ENCODE assay signal across 16 cellular contexts in genomic region chr11:66259225-66259624, GRCh38. TPM values are rescaled to one million over a fixed set of nuclear protein-coding genes. Genes with fewer than 3 reads are reported as not detected.
DNase-seq lines count a peak whose midpoint lies in the region; ATAC-seq lines count a peak whose summit lies in the region.
"Had no signal": no experiment of that assay in that cellular context is flagged by ENCODE, and none has a peak within 500 bp of the region (broad histone marks: within the 10 kb centered on the region; RNA-seq: fewer than 3 reads in every experiment).

No MANE protein-coding gene starts in this region.

- peaks cover 20 to 30% (median 24%) of the 10 kb centered on the region in 3 donors for H3K4me1 Mint-ChIP-seq in CD8-positive, alpha-beta memory T cell
- H3K4me1 Mint-ChIP-seq in IgD-negative memory B cell: peaks cover 12 to 18% (median 13%) of the 10 kb centered on the region in 3 donors
- H3K4me1 Mint-ChIP-seq in activated naive CD8-positive, alpha-beta T cell treated with anti-CD3 and anti-CD28 coated beads, Interleukin-2, amount 50 U/mL, for 24 hours: peaks cover 31% of the 10 kb centered on the region
- H3K4me1 Mint-ChIP-seq in naive thymus-derived CD8-positive, alpha-beta T cell: peaks cover 17 to 38% (median 32%) of the 10 kb centered on the region in 4 donors

- H3K27ac ChIP-seq in CD8-positive, alpha-beta memory T cell (ENCODE audit: low read depth, low read length): no peak overlapping the region
- H3K27ac ChIP-seq: SJSA1 had no signal

- no peaks in the 10 kb centered on the region for H3K9me3 Mint-ChIP-seq in CD8-positive, alpha-beta memory T cell
- no peaks in the 10 kb centered on the region for H3K9me3 Mint-ChIP-seq in IgD-negative memory B cell
- no peaks in the 10 kb centered on the region for H3K9me3 Mint-ChIP-seq in activated naive CD8-positive, alpha-beta T cell treated with anti-CD3 and anti-CD28 coated beads, Interleukin-2, amount 50 U/mL, for 24 hours
- H3K9me3 Mint-ChIP-seq in naive thymus-derived CD8-positive, alpha-beta T cell: no peaks in the 10 kb centered on the region

- H3K27ac Mint-ChIP-seq in CD8-positive, alpha-beta memory T cell: peak overlapping the region in 7 of 8 donors; percentile 22 to 99 (median 80)
- H3K27ac Mint-ChIP-seq in IgD-negative memory B cell: peak overlapping the region in 2 of 3 donors; percentile 89 to 95
- H3K27ac Mint-ChIP-seq in activated naive CD8-positive, alpha-beta T cell treated with anti-CD3 and anti-CD28 coated beads, Interleukin-2, amount 50 U/mL, for 24 hours: peak overlapping the region; percentile 98
- peak overlapping the region; percentile 19 to 100 (median 83) for H3K27ac Mint-ChIP-seq in naive thymus-derived CD8-positive, alpha-beta T cell

- no peak for DNase-seq in CD8-positive, alpha-beta memory T cell
- DNase-seq in activated naive CD8-positive, alpha-beta T cell treated with anti-CD3 and anti-CD28 coated beads, Interleukin-2, amount 50 U/mL, for 24 hours: no peak
- no peak for DNase-seq in naive thymus-derived CD8-positive, alpha-beta T cell
- DNase-seq in NCI-H1436 treated with DMSO at 0.1 percent for 48 hours (lab: John Stamatoyannopoulos, UW): no peak
- DNase-seq: activated CD4-positive, alpha-beta T cell treated with anti-CD3 and anti-CD28 coated beads for 48 hours; effector CD8-positive, alpha-beta T cell; H7; left colon; NCI-H1417; NCI-H526 treated with DMSO at 0.1 percent for 48 hours; posterior cingulate gyrus; stomach had no signal

- no peak for ATAC-seq in activated naive CD8-positive, alpha-beta T cell treated with anti-CD3 and anti-CD28 coated beads, Interleukin-2, amount 50 U/mL, for 24 hours
- ATAC-seq in naive thymus-derived CD8-positive, alpha-beta T cell: no peak
- ATAC-seq in GM19328 (IDR thresholded peaks at IDR 0.05; ENCODE audit: unreplicated experiment) (no peak), GM18498 (IDR thresholded peaks at IDR 0.05; ENCODE audit: unreplicated experiment) (no peak)

- H3K36me3 Mint-ChIP-seq in CD8-positive, alpha-beta memory T cell: peaks cover 0 to 49% (median 8%) of the 10 kb centered on the region in 3 donors
- no peaks in the 10 kb centered on the region for H3K36me3 Mint-ChIP-seq in IgD-negative memory B cell
- H3K36me3 Mint-ChIP-seq in activated naive CD8-positive, alpha-beta T cell treated with anti-CD3 and anti-CD28 coated beads, Interleukin-2, amount 50 U/mL, for 24 hours (ENCODE audit: low read depth): peaks cover 22% of the 10 kb centered on the region
- H3K36me3 Mint-ChIP-seq in naive thymus-derived CD8-positive, alpha-beta T cell: peaks cover 0 to 35% (median 5%) of the 10 kb centered on the region in 3 donors

- no peaks in the 10 kb centered on the region for H3K27me3 ChIP-seq in CD8-positive, alpha-beta memory T cell (ENCODE audit: insufficient read depth, low read length, poor library complexity, severe bottlenecking)
- H3K27me3 ChIP-seq: SJSA1 had no signal

- H3K4me3 ChIP-seq in CD8-positive, alpha-beta memory T cell (ENCODE audit: low read length): no peak overlapping the region

- peaks cover 18% of the 10 kb centered on the region for H3K4me1 ChIP-seq in CD8-positive, alpha-beta memory T cell (ENCODE audit: insufficient read depth, low read length)

- peaks cover 7% of the 10 kb centered on the region for H3K36me3 ChIP-seq in CD8-positive, alpha-beta memory T cell (ENCODE audit: insufficient read depth, low read length)

- H3K9me3 ChIP-seq in CD8-positive, alpha-beta memory T cell (ENCODE audit: low read length): no peaks in the 10 kb centered on the region
- H3K9me3 ChIP-seq: stomach had no signal

- peaks cover 0 to 4% of the 10 kb centered on the region in 2 donors for H3K27me3 Mint-ChIP-seq in CD8-positive, alpha-beta memory T cell
- H3K27me3 Mint-ChIP-seq in IgD-negative memory B cell: no peaks in the 10 kb centered on the region
- H3K27me3 Mint-ChIP-seq in activated naive CD8-positive, alpha-beta T cell treated with anti-CD3 and anti-CD28 coated beads, Interleukin-2, amount 50 U/mL, for 24 hours: no peaks in the 10 kb centered on the region
- H3K27me3 Mint-ChIP-seq in naive thymus-derived CD8-positive, alpha-beta T cell: peaks cover 0 to 3% (median 0%) of the 10 kb centered on the region in 5 donors

- POLR2A ChIA-PET in CD8-positive, alpha-beta memory T cell (lab: Charles Lee): interaction anchor here (0.9 to 2.2 kb wide), 2 partner anchors 23 to 30 kb away, joined by 4 to 5 read pairs; partner anchors contain the start of gene YIF1A
- POLR2A ChIA-PET in naive thymus-derived CD8-positive, alpha-beta T cell (lab: Charles Lee): interaction anchor here (0.6 to 4.3 kb wide), 4 partner anchors 18 to 1441 kb away, joined by 3 to 33 read pairs (median 4); no protein-coding TSS in a partner anchor

- CTCF ChIA-PET in CD8-positive, alpha-beta memory T cell (lab: Charles Lee): interaction anchor here (0.7 to 1.6 kb wide), 5 partner anchors 25 to 144 kb away, joined by 3 to 5 read pairs (median 3); no protein-coding TSS in a partner anchor

- H3K4me3 Mint-ChIP-seq in CD8-positive, alpha-beta memory T cell: peak overlapping the region; percentile 57 to 96 (median 92)
- peak overlapping the region in 2 of 4 donors; percentile 76 to 95 for H3K4me3 Mint-ChIP-seq in IgD-negative memory B cell
- peak overlapping the region; percentile 92 for H3K4me3 Mint-ChIP-seq in activated naive CD8-positive, alpha-beta T cell treated with anti-CD3 and anti-CD28 coated beads, Interleukin-2, amount 50 U/mL, for 24 hours
- H3K4me3 Mint-ChIP-seq in naive thymus-derived CD8-positive, alpha-beta T cell: peak overlapping the region in 8 of 10 donors; percentile 23 to 99 (median 56)

RNA-seq across cellular contexts. Expression of gene KLC2, which starts 1.7 kb away (rescaled TPM):
- 10 to 100 TPM; 61.6 to 65.9 TPM for total RNA-seq in CD8-positive, alpha-beta memory T cell
- 11.9 TPM for polyA plus RNA-seq in CD8-positive, alpha-beta memory T cell
- 13.6 TPM for polyA plus RNA-seq in IgD-negative memory B cell
- total RNA-seq in naive thymus-derived CD8-positive, alpha-beta T cell: 10 to 100 TPM; 35.7 to 38.4 TPM
- 1 to 10 TPM; 3.7 to 8.1 (median 6.1) TPM for polyA plus RNA-seq in naive thymus-derived CD8-positive, alpha-beta T cell

RNA-seq across cellular contexts. Expression of gene RAB1B, which starts 9.2 kb away (rescaled TPM):
- 100 to 1,000 TPM; 119 to 125 TPM for total RNA-seq in CD8-positive, alpha-beta memory T cell
- 18.6 TPM for polyA plus RNA-seq in CD8-positive, alpha-beta memory T cell
- 14.8 TPM for polyA plus RNA-seq in IgD-negative memory B cell
- total RNA-seq in naive thymus-derived CD8-positive, alpha-beta T cell: 10 to 100 TPM; 68.4 to 69.2 TPM
- polyA plus RNA-seq in naive thymus-derived CD8-positive, alpha-beta T cell: 10 to 100 TPM; 13.1 to 16.1 (median 14.0) TPM

RNA-seq across cellular contexts. Expression of gene CNIH2, which starts 18.8 kb away (rescaled TPM):
- 1 to 10 TPM; 2.7 to 2.8 TPM for total RNA-seq in CD8-positive, alpha-beta memory T cell
- polyA plus RNA-seq in CD8-positive, alpha-beta memory T cell: not detected
- not detected for polyA plus RNA-seq in IgD-negative memory B cell
- 1 to 10 TPM; 1.1 to 2.8 TPM for total RNA-seq in naive thymus-derived CD8-positive, alpha-beta T cell
- not detected for polyA plus RNA-seq in naive thymus-derived CD8-positive, alpha-beta T cell
- total RNA-seq: stomach had no signal

RNA-seq across cellular contexts. Expression of gene YIF1A, which starts 29.7 kb away (rescaled TPM):
- 10 to 100 TPM; 96.5 to 97.3 TPM for total RNA-seq in CD8-positive, alpha-beta memory T cell
- polyA plus RNA-seq in CD8-positive, alpha-beta memory T cell: 61.7 TPM
- polyA plus RNA-seq in IgD-negative memory B cell: 72.5 TPM
- 10 to 100 TPM; 26.9 to 36.8 TPM for total RNA-seq in naive thymus-derived CD8-positive, alpha-beta T cell
- polyA plus RNA-seq in naive thymus-derived CD8-positive, alpha-beta T cell: 10 to 100 TPM; 49.1 to 59.9 (median 53.9) TPM

RNA-seq across cellular contexts. Expression of gene TMEM151A, which starts 32.5 kb away (rescaled TPM):
- not detected for total RNA-seq in CD8-positive, alpha-beta memory T cell
- not detected for polyA plus RNA-seq in CD8-positive, alpha-beta memory T cell
- not detected for polyA plus RNA-seq in IgD-negative memory B cell
- total RNA-seq in naive thymus-derived CD8-positive, alpha-beta T cell: under 1 TPM in 1 of 2 experiments, not detected in 1; 0.13 TPM
- polyA plus RNA-seq in naive thymus-derived CD8-positive, alpha-beta T cell: not detected
